Comparison of ENCODE assay signal across 12 cellular contexts in genomic region chr13:75137911-75138571, GRCh38.
"Had no signal": no experiment of that assay in that cellular context is flagged by ENCODE, and none has a peak within 500 bp of the region (broad histone marks: within the 10 kb centered on the region; RNA-seq: fewer than 3 reads in every experiment).

No MANE protein-coding gene starts in this region.

- DNase-seq: erythroblast; gastrocnemius medialis; glutamatergic neuron; islet precursor cell; natural killer cell; pancreas; right cardiac atrium; stimulated activated CD4-positive, alpha-beta T cell treated with anti-CD3 and anti-CD28 coated beads, Interleukin-2, amount 100 ng/mL, for 48 hours; stimulated activated naive CD4-positive, alpha-beta T cell treated with Interleukin-2 at 50 U/mL for 16 hours; trophoblast cell had no signal

- H3K4me1 ChIP-seq: gastrocnemius medialis, pancreas had no signal

- H3K27ac ChIP-seq: gastrocnemius medialis, pancreas had no signal

- ATAC-seq: gastrocnemius medialis, left lobe of liver, natural killer cell, pancreas had no signal

- H3K27me3 ChIP-seq: gastrocnemius medialis, pancreas had no signal

- H3K9me3 ChIP-seq: gastrocnemius medialis, pancreas had no signal

- H3K4me2 ChIP-seq: smooth muscle cell had no signal

- H3K36me3 ChIP-seq: gastrocnemius medialis, pancreas had no signal

- H3K4me3 ChIP-seq: gastrocnemius medialis, pancreas, smooth muscle cell had no signal
